In the genomic region with DNA sequence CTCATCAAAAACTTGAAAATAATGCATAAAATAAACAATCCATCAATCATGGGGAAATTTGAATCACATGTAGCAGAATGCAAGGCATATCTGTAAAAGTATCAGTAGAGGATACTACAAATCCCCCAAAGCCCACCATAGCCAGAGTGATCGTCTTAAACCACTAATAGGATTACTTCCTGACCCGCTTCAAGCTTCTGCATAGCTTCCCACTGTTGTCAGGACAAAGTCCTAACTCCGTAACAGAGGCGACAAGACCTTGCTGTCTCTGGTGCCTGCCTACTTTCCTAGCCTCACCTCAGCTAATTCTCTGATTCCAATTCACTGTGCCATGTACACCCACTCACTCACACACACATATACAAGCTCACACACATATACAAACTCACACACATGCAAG, we compare ENCODE assay signal across 23 cellular contexts.
DNase-seq lines count a peak whose midpoint lies in the region; ATAC-seq, FAIRE-seq and TF ChIP-seq lines count a peak whose summit lies in the region.
"Had no signal": no experiment of that assay in that cellular context is flagged by ENCODE, and none has a peak within 500 bp of the region (broad histone marks: within the 10 kb centered on the region; RNA-seq: fewer than 3 reads in every experiment).

No MANE protein-coding gene starts in this region.

- no peak overlapping the region for H3K4me2 ChIP-seq in H1 (ENCODE audit: insufficient read depth in 1 of 2, low read depth in 2 of 2, low read length in 2 of 2)

- no peaks in the 10 kb centered on the region for H3K79me1 ChIP-seq in H1 (ENCODE audit: low read depth, low read length)

- DNase-seq in CD14-positive monocyte (ENCODE audit: low spot score) (no peak), WERI-Rb-1 (peak; percentile 59), H1 (ENCODE audit: low read depth in 1 of 2, low spot score in 2 of 2) (no peak), small intestine (peak; percentile 37)
- DNase-seq: 8988T; AML-193; C1 segment of cervical spinal cord; CD8-positive, alpha-beta memory T cell; EL; H9; HFFc6; MG63; NCI-H1048; NCI-H1436; NCI-H1930; NCI-H510A treated with DMSO at 0.1 percent for 48 hours; NCI-H774; SJCRH30 had no signal

- no peak overlapping the region for H3K56ac ChIP-seq in H1 (replicated peaks; ENCODE audit: insufficient read length, low read depth, low read length)

- H2BK5ac ChIP-seq in H1 (ENCODE audit: low read depth, low read length), result no peak overlapping the region; the same call in 1 of the 2 replicates

- no peaks in the 10 kb centered on the region for H4K20me1 ChIP-seq in H1 (replicated peaks in 1 of 2; ENCODE audit: control insufficient read depth in 1 of 2, insufficient read depth in 2 of 2, low read length in 2 of 2)

- H3K27me3 Mint-ChIP-seq in CD14-positive monocyte (ENCODE audit: low read depth in 3 of 3), result no peaks in the 10 kb centered on the region

- H3K14ac ChIP-seq in H1 (ENCODE audit: insufficient read length), result no peak overlapping the region

- H2BK15ac ChIP-seq in H1 (ENCODE audit: low read length), result peak overlapping the region; percentile 89; the same call in 1 of the 2 replicates

- no peaks in the 10 kb centered on the region for H3K36me3 ChIP-seq in WERI-Rb-1
- no peaks in the 10 kb centered on the region; a peak in 1 of 8 replicates for H3K36me3 ChIP-seq in H1 (ENCODE audit: control insufficient read depth in 2 of 4, insufficient read depth in 4 of 4, low read length in 3 of 4)
- no peaks in the 10 kb centered on the region for H3K36me3 ChIP-seq in small intestine (ENCODE audit: control insufficient read depth in 2 of 2, insufficient read depth in 2 of 2, low read length in 2 of 2)
- H3K36me3 ChIP-seq: MG63, SJCRH30 had no signal

- no peak overlapping the region for H2AFZ ChIP-seq in H1 (ENCODE audit: low read length)

- H3K36me3 Mint-ChIP-seq in CD14-positive monocyte, result no peaks in the 10 kb centered on the region
- H3K36me3 Mint-ChIP-seq: CD8-positive, alpha-beta memory T cell had no signal

- H3K27me3 ChIP-seq in WERI-Rb-1 (ENCODE audit: insufficient read depth, low read depth, severe bottlenecking), result peaks cover 5% of the 10 kb centered on the region
- H3K27me3 ChIP-seq in H1 (replicated peaks in 1 of 4; ENCODE audit: control insufficient read depth in 3 of 4, extremely low read depth in 1 of 4, insufficient read depth in 3 of 4, low read length in 3 of 4), result no peaks in the 10 kb centered on the region
- no peaks in the 10 kb centered on the region for H3K27me3 ChIP-seq in small intestine (ENCODE audit: control insufficient read depth in 2 of 2, insufficient read depth in 2 of 2, low read length in 2 of 2)
- H3K27me3 ChIP-seq: MG63, SJCRH30 had no signal

- ATAC-seq in HG03095 (IDR thresholded peaks at IDR 0.05; ENCODE audit: unreplicated experiment) (no peak), GM18870 (IDR thresholded peaks at IDR 0.05; ENCODE audit: unreplicated experiment) (no peak), GM19328 (IDR thresholded peaks at IDR 0.05; ENCODE audit: unreplicated experiment) (no peak)
- ATAC-seq: K562 had no signal

- peaks cover 60% of the 10 kb centered on the region for H3K4me1 Mint-ChIP-seq in CD14-positive monocyte
- H3K4me1 Mint-ChIP-seq: CD8-positive, alpha-beta memory T cell had no signal

- H4K5ac ChIP-seq in H1 (ENCODE audit: insufficient read length, low read depth, low read length), result no peak overlapping the region

- H3K4me3 Mint-ChIP-seq in CD14-positive monocyte, result no peak overlapping the region
- H3K4me3 Mint-ChIP-seq: CD8-positive, alpha-beta memory T cell; H9; HFFc6 had no signal

- no peak for FAIRE-seq in H1 (lab: Jason Lieb, UNC)
- no peak for FAIRE-seq in small intestine (lab: Jason Lieb, UNC)
- FAIRE-seq: K562, RCC 7860 had no signal

- CTCF ChIA-PET in H1 (lab: Charles Lee; ENCODE audit: partially characterized antibody), result interaction anchor here (1.0 kb wide), 1 partner anchor 67 kb away, joined by 3 read pairs; no protein-coding TSS in a partner anchor

- H3K4me1 ChIP-seq in H1 (replicated peaks in 1 of 4; ENCODE audit: control insufficient read depth in 3 of 4, insufficient read depth in 4 of 4, low read length in 3 of 4) (peaks cover 0 to 8% (median 0%) of the 10 kb centered on the region in 4 experiments; a peak in 2 of 7 replicates), small intestine (ENCODE audit: control insufficient read depth in 2 of 2, insufficient read depth in 1 of 2, low read depth in 1 of 2, low read length in 1 of 2) (peaks cover 0 to 6% of the 10 kb centered on the region in 2 donors)
- H3K4me1 ChIP-seq: SJCRH30 had no signal

- POLR2A ChIA-PET in H1 (lab: Charles Lee; ENCODE audit: partially characterized antibody), result interaction anchor here (0.6 kb wide), 1 partner anchor 863 kb away, joined by 4 read pairs; no protein-coding TSS in a partner anchor

- H3K4ac ChIP-seq in H1 (replicated peaks; ENCODE audit: insufficient read length, low read depth, low read length), result no peak overlapping the region

- H2BK20ac ChIP-seq in H1 (ENCODE audit: low read length), result peak overlapping the region; percentile 75; the same call in 1 of the 2 replicates

- peak overlapping the region; percentile 90; the same call in 1 of the 2 replicates for H2BK12ac ChIP-seq in H1 (ENCODE audit: low read depth, low read length)

- no peak overlapping the region for H3K9ac ChIP-seq in H1 (replicated peaks in 1 of 4; ENCODE audit: extremely low read depth in 1 of 4, low read depth in 3 of 4, low read length in 3 of 4)

- H3K9me3 Mint-ChIP-seq in CD14-positive monocyte, result no peaks in the 10 kb centered on the region
- H3K9me3 Mint-ChIP-seq: CD8-positive, alpha-beta memory T cell; H9; HFFc6 had no signal

- H3K23me2 ChIP-seq in H1 (ENCODE audit: low read depth, low read length), result peaks cover 2% of the 10 kb centered on the region; the same call in 1 of the 2 replicates

- peak overlapping the region in 6 of 7 donors; percentile 81 to 96 (median 94) for H3K27ac Mint-ChIP-seq in CD14-positive monocyte
- H3K27ac Mint-ChIP-seq: CD8-positive, alpha-beta memory T cell; HFFc6 had no signal

- H3K23ac ChIP-seq in H1 (ENCODE audit: insufficient read length), result no peak overlapping the region

- H3K4me3 ChIP-seq in WERI-Rb-1 (ENCODE audit: low read depth, low read length), result no peak overlapping the region
- no peak overlapping the region for H3K4me3 ChIP-seq in H1 (ENCODE audit: extremely low read depth in 1 of 4, insufficient read depth in 2 of 4, low read depth in 3 of 4, low read length in 4 of 4)
- H3K4me3 ChIP-seq in small intestine (ENCODE audit: low read depth in 1 of 2, low read length in 2 of 2), result no peak overlapping the region
- H3K4me3 ChIP-seq: K562, MG63, SJCRH30 had no signal

- TF ChIP-seq POLR2A in H1 (IDR thresholded peaks at IDR 0.05; ENCODE audit: control extremely low read depth in 1 of 2, low read depth in 2 of 2, low read length in 2 of 2), result no peak

- WGBS in H1 (ENCODE audit: extremely low coverage in 1 of 2, insufficient coverage in 1 of 2, insufficient read length in 1 of 2, insufficient replicate concordance in 2 of 2, low coverage in 1 of 2, low lambda C conversion rate in 2 of 2, missing lambda C conversion rate in 1 of 2), 2 experiments, result 93% methylated on average over 4 of the region's 4 CpGs; no CpG with 5 or more reads in 1 of the 2 experiments
- 22 to 66% (median 38%) methylated on average over 4 of the region's 4 CpGs for WGBS in small intestine, 3 donors

- H3K9me3 ChIP-seq in WERI-Rb-1 (ENCODE audit: severe bottlenecking) (no peaks in the 10 kb centered on the region), H1 (ENCODE audit: insufficient read depth in 2 of 2, low read depth in 1 of 2, low read length in 1 of 2) (no peaks in the 10 kb centered on the region), small intestine (ENCODE audit: control insufficient read depth, low read depth) (no peaks in the 10 kb centered on the region)
- H3K9me3 ChIP-seq: MG63, SJCRH30 had no signal

- H3K27ac ChIP-seq in WERI-Rb-1 (no peak overlapping the region), H1 (ENCODE audit: low read depth, low read length) (no peak overlapping the region), small intestine (ENCODE audit: low read depth in 1 of 2, low read length in 1 of 2) (no peak overlapping the region)
- H3K27ac ChIP-seq: SJCRH30 had no signal

- TF ChIP-seq RAD21 in H1 (IDR thresholded peaks at IDR 0.05 in 1 of 2, conservative IDR thresholded peaks at IDR 0.05 in 1 of 2; ENCODE audit: low read depth in 2 of 2, low read length in 2 of 2), result no peak

- no peak overlapping the region for H3K18ac ChIP-seq in H1 (ENCODE audit: extremely low read depth, low read length)

- H2BK120ac ChIP-seq in H1 (replicated peaks; ENCODE audit: low read depth, low read length), result no peak overlapping the region

- intact Hi-C loops in CD14-positive monocyte (cut with micrococcal nuclease), result no loop called here

- H4K8ac ChIP-seq in H1 (ENCODE audit: extremely low read depth, insufficient read depth, low read length), result no peak overlapping the region

- TF ChIP-seq CTCF in CD14-positive monocyte (IDR thresholded peaks at IDR 0.05) (no peak), WERI-Rb-1 (IDR thresholded peaks at IDR 0.05; ENCODE audit: low read depth, low read length) (no peak), H1 (IDR thresholded peaks at IDR 0.05; ENCODE audit: control extremely low read depth in 1 of 3, insufficient read depth in 1 of 3, low read depth in 1 of 3, low read length in 3 of 3) (no peak)

- H4K91ac ChIP-seq in H1 (replicated peaks; ENCODE audit: insufficient read length, low read length), result no peak overlapping the region

- H3K79me2 ChIP-seq in H1 (ENCODE audit: control insufficient read depth in 1 of 2, insufficient read depth in 2 of 2, low read length in 2 of 2), result no peaks in the 10 kb centered on the region

- no peak for TF ChIP-seq EP300 in H1 (IDR thresholded peaks at IDR 0.05; ENCODE audit: borderline replicate concordance in 1 of 2, low read depth in 2 of 2, low read length in 2 of 2)

- H2AK5ac ChIP-seq in H1 (ENCODE audit: low read depth, low read length), result peak overlapping the region; percentile 96; the same call in 1 of the 2 replicates

TF ChIP-seq in H1, 55 proteins besides CTCF, POLR2A, EP300 and RAD21:
- TF ChIP-seq BCL11A (IDR thresholded peaks at IDR 0.05; ENCODE audit: low read depth in 2 of 2, low read length in 2 of 2) (no peak), EGR1 (IDR thresholded peaks at IDR 0.05; ENCODE audit: borderline replicate concordance, low read depth, low read length) (no peak), TAF7 (optimal IDR thresholded peaks at IDR 0.05; ENCODE audit: borderline replicate concordance, low read depth, low read length) (no peak), JUN (IDR thresholded peaks at IDR 0.05; ENCODE audit: low read depth, low read length) (no peak), CEBPB (IDR thresholded peaks at IDR 0.05; ENCODE audit: low read depth, low read length) (no peak), KDM5A (IDR thresholded peaks at IDR 0.05; ENCODE audit: low read length) (no peak), CBX5 (IDR thresholded peaks at IDR 0.05; ENCODE audit: low read depth, low read length) (no peak), RNF2 (IDR thresholded peaks at IDR 0.05; ENCODE audit: borderline replicate concordance, low read depth, low read length, missing control alignments, poor library complexity, severe bottlenecking) (no peak), SUZ12 (IDR thresholded peaks at IDR 0.05; ENCODE audit: low read length) (no peak)

Comparison
In these comparisons a context has a peak if more than half of its experiments do, and no peak if none do; other contexts are left out.
1. DNase-seq: peak in WERI-Rb-1 (single experiment) and small intestine (single experiment); none in CD14-positive monocyte (single experiment) and H1 (0 of 2).